ENCODE assay signal across 20 cellular contexts in genomic region chr3:128262457-128262856, GRCh38.
"Had no signal": no experiment of that assay in that cellular context is flagged by ENCODE, and none has a peak within 500 bp of the region (broad histone marks: within the 10 kb centered on the region; RNA-seq: fewer than 3 reads in every experiment).

No MANE protein-coding gene starts in this region.

- DNase-seq: erythroblast; foreskin keratinocyte; immature natural killer cell; kidney; left cardiac atrium; left ventricle myocardium superior; mesenchymal stem cell; naive B cell; nucleus accumbens; ovary; right cardiac atrium; small intestine; stimulated activated CD4-positive, alpha-beta T cell treated with anti-CD3 and anti-CD28 coated beads, Interleukin-12 subunit alpha, Interleukin-12 subunit beta, amount 100 ng/mL, for 4 hours; stimulated activated naive CD4-positive, alpha-beta T cell; stomach; substantia nigra; trophoblast cell had no signal

- ATAC-seq: foreskin keratinocyte, left cardiac atrium, left ventricle myocardium superior, right cardiac atrium had no signal

- H3K9me3 ChIP-seq: ovary had no signal

- H3K36me3 ChIP-seq: ovary had no signal

- H3K4me3 Mint-ChIP-seq: dendritic cell treated with granulocyte-macrophage colony-stimulating factor and Interleukin-4, amounts not matched to agents 40 ng/mL and 50 ng/mL, for 4 days; immature natural killer cell had no signal

- H3K4me3 ChIP-seq: lung, ovary, stomach had no signal

- H3K27me3 Mint-ChIP-seq: dendritic cell treated with granulocyte-macrophage colony-stimulating factor and Interleukin-4, amounts not matched to agents 40 ng/mL and 50 ng/mL, for 4 days; naive B cell; progenitor cell of endocrine pancreas had no signal

- H3K4me1 ChIP-seq: foreskin keratinocyte, stomach had no signal

- H3K27ac ChIP-seq: foreskin keratinocyte, stomach had no signal

- H3K27me3 ChIP-seq: foreskin keratinocyte, ovary, stomach had no signal

- H3K27ac Mint-ChIP-seq: dendritic cell treated with granulocyte-macrophage colony-stimulating factor and Interleukin-4, amounts not matched to agents 40 ng/mL and 50 ng/mL, for 4 days; immature natural killer cell; naive B cell; progenitor cell of endocrine pancreas had no signal
